In the genomic region with DNA sequence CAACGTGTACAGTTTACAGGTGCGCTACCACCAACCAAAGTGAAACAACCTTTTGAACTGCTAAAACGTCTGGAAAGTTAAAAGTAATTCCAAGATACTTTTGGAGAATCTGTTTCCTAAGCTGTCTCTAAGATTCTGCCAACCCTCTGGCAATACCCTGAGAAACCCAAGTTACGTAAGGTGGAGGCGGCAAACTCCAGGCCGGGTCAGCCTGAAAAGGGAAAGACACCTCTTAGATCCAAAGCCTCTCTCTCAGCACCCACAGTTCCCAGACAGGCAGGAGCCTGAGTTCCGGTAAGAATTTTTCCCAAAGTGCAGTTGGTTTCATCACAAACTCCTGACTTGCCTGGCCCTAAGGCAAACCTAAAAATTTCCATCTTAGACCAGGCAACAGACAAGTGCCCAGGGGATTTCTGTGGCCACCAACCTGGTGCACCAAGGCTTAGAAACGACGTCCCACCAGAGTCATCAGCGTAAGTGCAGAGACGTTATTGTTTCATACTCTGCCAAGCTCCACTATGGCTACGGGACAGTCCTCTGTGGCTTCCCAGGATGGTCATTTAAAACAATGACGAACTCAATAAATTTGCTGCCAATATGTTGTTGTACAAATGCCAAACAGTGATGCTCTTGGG, we compare ENCODE assay signal across 13 cellular contexts.
A peak's percentile ranks its signal among the peaks of the same experiment; 100 is the strongest.
DNase-seq lines count a peak whose midpoint lies in the region; ATAC-seq and TF ChIP-seq lines count a peak whose summit lies in the region.
"Had no signal": no experiment of that assay in that cellular context is flagged by ENCODE, and none has a peak within 500 bp of the region (broad histone marks: within the 10 kb centered on the region; RNA-seq: fewer than 3 reads in every experiment).

No MANE protein-coding gene starts in this region.

- H3K27ac ChIP-seq in ACC112 (ENCODE audit: low read depth, low read length) (no peak overlapping the region), GM23248 (no peak overlapping the region), neutrophil (peak overlapping the region; percentile 95)
- H3K27ac ChIP-seq: esophagus muscularis mucosa had no signal

- no peaks in the 10 kb centered on the region for H3K36me3 ChIP-seq in ACC112 (ENCODE audit: insufficient read depth, low read length)
- no peaks in the 10 kb centered on the region for H3K36me3 ChIP-seq in GM23248 (ENCODE audit: low read depth)
- peaks cover 26% of the 10 kb centered on the region for H3K36me3 ChIP-seq in neutrophil
- H3K36me3 ChIP-seq: esophagus muscularis mucosa had no signal

- 59 to 69% methylated on average over 13 of the region's 13 CpGs for WGBS in GM23248 (ENCODE audit: low coverage in 1 of 2, low lambda C conversion rate in 2 of 2, missing lambda C conversion rate in 2 of 2), 2 experiments

- ATAC-seq in HG03280 (IDR thresholded peaks at IDR 0.05; ENCODE audit: unreplicated experiment) (no peak), HG03460 (IDR thresholded peaks at IDR 0.05; ENCODE audit: unreplicated experiment) (no peak)

- H3K27me3 ChIP-seq in ACC112 (ENCODE audit: insufficient read depth, low read length) (no peaks in the 10 kb centered on the region), GM23248 (replicated peaks; ENCODE audit: insufficient read depth) (no peaks in the 10 kb centered on the region), neutrophil (no peaks in the 10 kb centered on the region)
- H3K27me3 ChIP-seq: esophagus muscularis mucosa, left lung had no signal

- H3K4me1 ChIP-seq in ACC112 (ENCODE audit: control insufficient read depth, insufficient read depth, low read length, unreplicated experiment) = no peaks in the 10 kb centered on the region
- H3K4me1 ChIP-seq in GM23248 (ENCODE audit: insufficient read depth) = no peaks in the 10 kb centered on the region
- peaks cover 38 to 57% of the 10 kb centered on the region in 2 experiments for H3K4me1 ChIP-seq in neutrophil (ENCODE audit: control insufficient read depth in 1 of 2, insufficient read depth in 1 of 2, low read depth in 1 of 2, low read length in 1 of 2)

- H3K9me3 ChIP-seq in GM23248 (ENCODE audit: low read depth) (no peaks in the 10 kb centered on the region), neutrophil (no peaks in the 10 kb centered on the region)
- H3K9me3 ChIP-seq: esophagus muscularis mucosa, left lung, mucosa of descending colon had no signal

- no peaks in the 10 kb centered on the region for H3F3A ChIP-seq in GM23248 (ENCODE audit: insufficient read depth)

- no peak overlapping the region for H3K4me2 ChIP-seq in GM23248 (ENCODE audit: unreplicated experiment)

- H2AFZ ChIP-seq in ACC112 (ENCODE audit: low read length, unreplicated experiment) = peak overlapping the region; percentile 53
- H2AFZ ChIP-seq in GM23248 = 0 out of 2 replicates have a peak overlapping the region, but pooled peaks have one; percentile 9

- in situ Hi-C loops in GM23248 (cut with MboI) = loop anchor here (10.0 kb wide), 1 partner anchor 288 kb away; no protein-coding TSS in a partner anchor

- no peak for DNase-seq in GM23248
- peak; percentile 72 for DNase-seq in fibroblast of peridontal ligament (ENCODE audit: extremely low read depth)
- DNase-seq in globus pallidus (ENCODE audit: low spot score) = no peak
- DNase-seq: GOT3, SIG-M5 had no signal

- no peak overlapping the region for H3K4me3 ChIP-seq in ACC112 (ENCODE audit: low read depth, low read length)
- H3K4me3 ChIP-seq in GM23248 = no peak overlapping the region
- H3K4me3 ChIP-seq in neutrophil (ENCODE audit: low read depth in 1 of 2, low read length in 1 of 2) = no peak overlapping the region
- H3K4me3 ChIP-seq: esophagus muscularis mucosa, K562, left lung, mucosa of descending colon had no signal

- no peaks in the 10 kb centered on the region for H4K20me1 ChIP-seq in GM23248 (ENCODE audit: insufficient read depth)

- no peak for TF ChIP-seq CTCF in neutrophil (IDR thresholded peaks at IDR 0.05)

- no peak overlapping the region for H3K9ac ChIP-seq in GM23248

- H3K79me2 ChIP-seq in ACC112 (ENCODE audit: control insufficient read depth, insufficient read depth, low read length, unreplicated experiment) (no peaks in the 10 kb centered on the region), GM23248 (ENCODE audit: insufficient read depth) (no peaks in the 10 kb centered on the region)

- H3K9me2 ChIP-seq in GM23248 (ENCODE audit: insufficient read depth) = no peaks in the 10 kb centered on the region
